In genomic region chr9:38761999-38762398, GRCh38 we compare ENCODE assay signal across 21 cellular contexts. TPM values are rescaled to one million over a fixed set of nuclear protein-coding genes. Genes with fewer than 3 reads are reported as not detected.
"Had no signal": no experiment of that assay in that cellular context is flagged by ENCODE, and none has a peak within 500 bp of the region (broad histone marks: within the 10 kb centered on the region; RNA-seq: fewer than 3 reads in every experiment).

No MANE protein-coding gene starts in this region.

- ATAC-seq: activated CD8-positive, alpha-beta T cell treated with anti-CD3 and anti-CD28 coated beads for 36 hours; foreskin keratinocyte; naive thymus-derived CD4-positive, alpha-beta T cell; T-cell had no signal

- H3K4me1 Mint-ChIP-seq: activated CD4-positive, alpha-beta T cell treated with anti-CD3 and anti-CD28 coated beads, Interleukin-2, amount 10 ng/mL, durations not matched to agents 24 days and 14 days; naive thymus-derived CD4-positive, alpha-beta T cell; T-cell had no signal

- H3K4me3 ChIP-seq: left ventricle myocardium inferior, ovary, sigmoid colon, tibial artery had no signal

- H3K36me3 Mint-ChIP-seq: brain; naive thymus-derived CD4-positive, alpha-beta T cell; T-cell had no signal

- DNase-seq: activated CD4-positive, alpha-beta T cell treated with anti-CD3 and anti-CD28 coated beads, Interleukin-2, amount 10 ng/mL, durations not matched to agents 24 days and 14 days; activated CD8-positive, alpha-beta T cell treated with anti-CD3 and anti-CD28 coated beads for 36 hours; activated naive CD4-positive, alpha-beta T cell treated with anti-CD3 and anti-CD28 coated beads for 36 hours; activated T-cell treated with anti-CD3 and anti-CD28 coated beads, Interleukin-2, amount 50 U/mL, for 24 hours; caudate nucleus; dorsolateral prefrontal cortex; foreskin keratinocyte; kidney glomerular epithelial cell; left ventricle myocardium inferior; naive thymus-derived CD4-positive, alpha-beta T cell; ovary; sigmoid colon; stimulated activated naive CD4-positive, alpha-beta T cell treated with Interleukin-2 at 50 U/mL for 16 hours; T-cell; tibial artery had no signal

- H3K4me3 Mint-ChIP-seq: activated CD4-positive, alpha-beta T cell treated with anti-CD3 and anti-CD28 coated beads, Interleukin-2, amount 10 ng/mL, durations not matched to agents 24 days and 14 days; activated CD8-positive, alpha-beta T cell treated with anti-CD3 and anti-CD28 coated beads for 36 hours; activated naive CD4-positive, alpha-beta T cell treated with anti-CD3 and anti-CD28 coated beads for 36 hours; activated T-cell treated with anti-CD3 and anti-CD28 coated beads, Interleukin-2, amount 50 U/mL, for 24 hours; naive thymus-derived CD4-positive, alpha-beta T cell; T-cell had no signal

- H3K9me3 Mint-ChIP-seq: activated CD4-positive, alpha-beta T cell treated with anti-CD3 and anti-CD28 coated beads, Interleukin-2, amount 10 ng/mL, durations not matched to agents 24 days and 14 days; activated CD8-positive, alpha-beta T cell treated with anti-CD3 and anti-CD28 coated beads for 36 hours; activated naive CD4-positive, alpha-beta T cell treated with anti-CD3 and anti-CD28 coated beads for 36 hours; activated T-cell treated with anti-CD3 and anti-CD28 coated beads, Interleukin-2, amount 50 U/mL, for 24 hours had no signal

- H3K27ac Mint-ChIP-seq: activated CD4-positive, alpha-beta T cell treated with anti-CD3 and anti-CD28 coated beads, Interleukin-2, amount 10 ng/mL, durations not matched to agents 24 days and 14 days; activated CD8-positive, alpha-beta T cell treated with anti-CD3 and anti-CD28 coated beads for 36 hours; activated naive CD4-positive, alpha-beta T cell treated with anti-CD3 and anti-CD28 coated beads for 36 hours; activated T-cell treated with anti-CD3 and anti-CD28 coated beads, Interleukin-2, amount 50 U/mL, for 24 hours; naive thymus-derived CD4-positive, alpha-beta T cell; T-cell had no signal

- H3K4me1 ChIP-seq: foreskin keratinocyte, left ventricle myocardium inferior, sigmoid colon, tibial artery had no signal

- H3K36me3 ChIP-seq: left ventricle myocardium inferior, ovary, sigmoid colon, tibial artery had no signal

- H3K27ac ChIP-seq: dorsolateral prefrontal cortex, foreskin keratinocyte, left ventricle myocardium inferior, ovary, sigmoid colon, tibial artery had no signal

- H3K27me3 ChIP-seq: foreskin keratinocyte, ovary, sigmoid colon, tibial artery had no signal

- H3K9me3 ChIP-seq: left ventricle myocardium inferior, ovary, sigmoid colon, tibial artery had no signal

RNA-seq across cellular contexts. Expression of gene FAM240B, which starts 42.1 kb away (rescaled TPM):
- total RNA-seq: activated CD4-positive, alpha-beta T cell treated with anti-CD3 and anti-CD28 coated beads, Interleukin-2, amount 10 ng/mL, durations not matched to agents 24 days and 14 days; activated CD8-positive, alpha-beta T cell treated with anti-CD3 and anti-CD28 coated beads for 36 hours; activated naive CD4-positive, alpha-beta T cell treated with anti-CD3 and anti-CD28 coated beads for 36 hours; dorsolateral prefrontal cortex; epithelial cell of proximal tubule; fibroblast of lung; foreskin keratinocyte; left ventricle myocardium inferior; mononuclear cell; naive thymus-derived CD4-positive, alpha-beta T cell; ovary; pulmonary artery endothelial cell; sigmoid colon; subcutaneous adipose tissue; T-cell had no signal
- polyA plus RNA-seq: fibroblast of lung; foreskin keratinocyte; naive thymus-derived CD4-positive, alpha-beta T cell; ovary; sigmoid colon had no signal
